Comparison of ENCODE assay signal across 9 cellular contexts in genomic region chr7:139696547-139696946, GRCh38.
DNase-seq lines count a peak whose midpoint lies in the region; ATAC-seq and TF ChIP-seq lines count a peak whose summit lies in the region.
"Had no signal": no experiment of that assay in that cellular context is flagged by ENCODE, and none has a peak within 500 bp of the region (broad histone marks: within the 10 kb centered on the region; RNA-seq: fewer than 3 reads in every experiment).

No MANE protein-coding gene starts in this region.

- intact Hi-C loops in dorsolateral prefrontal cortex (cut with DNase I) (no loop called here), posterior vena cava (cut with DNase I) (no loop called here)

- DNase-seq in GM10248 (ENCODE audit: extremely low spot score): peak; percentile 71
- DNase-seq in Jurkat, Clone E6-1 (ENCODE audit: low read depth, low spot score): peak; percentile 16
- DNase-seq in dorsolateral prefrontal cortex: no peak
- DNase-seq in activated CD4-positive, CD25-positive, alpha-beta regulatory T cell (lab: John Stamatoyannopoulos, UW): no peak
- DNase-seq in posterior vena cava (ENCODE audit: low spot score): no peak

- H3K27me3 ChIP-seq in dorsolateral prefrontal cortex: no peaks in the 10 kb centered on the region

- H3K27ac ChIP-seq in dorsolateral prefrontal cortex: peak overlapping the region in 37 of 59 donors; percentile 3 to 93 (median 53)

- TF ChIP-seq CTCF in GM10248 (IDR thresholded peaks at IDR 0.05; ENCODE audit: control extremely low read depth, extremely low read depth, low read depth, missing control alignments) (no peak), dorsolateral prefrontal cortex (IDR thresholded peaks at IDR 0.05 in 54 of 56, conservative IDR thresholded peaks at IDR 0.05 in 2 of 56; ENCODE audit: low read depth in 1 of 56, partially characterized antibody in 56 of 56) (no peak)

- ATAC-seq in GM19043 (IDR thresholded peaks at IDR 0.05; ENCODE audit: low read depth, unreplicated experiment) (peak; percentile 56), GM18519 (IDR thresholded peaks at IDR 0.05; ENCODE audit: low FRiP score, unreplicated experiment) (no peak), GM21381 (IDR thresholded peaks at IDR 0.05; ENCODE audit: unreplicated experiment) (no peak)
- ATAC-seq: GM23338 had no signal

- no peak overlapping the region for H3K4me3 ChIP-seq in Jurkat, Clone E6-1 (ENCODE audit: low read length)
- no peak overlapping the region for H3K4me3 ChIP-seq in dorsolateral prefrontal cortex
- H3K4me3 ChIP-seq: GM23338 had no signal

- POLR2A ChIA-PET in GM10248 (lab: Yijun Ruan, JAX): no interaction called here

- CTCF ChIA-PET in GM10248 (lab: Yijun Ruan, JAX): interaction anchor here (1.3 kb wide), 1 partner anchor 75 kb away, joined by 3 read pairs; no protein-coding TSS in a partner anchor

Comparison
In these comparisons a context has a peak if more than half of its experiments do, and no peak if none do; other contexts are left out.
1. DNase-seq: peak in GM10248 (single experiment) and Jurkat, Clone E6-1 (single experiment); none in dorsolateral prefrontal cortex (0 of 10), activated CD4-positive, CD25-positive, alpha-beta regulatory T cell (0 of 4) and posterior vena cava (single experiment).